Comparison of ENCODE assay signal across 8 cellular contexts in the genomic region with DNA sequence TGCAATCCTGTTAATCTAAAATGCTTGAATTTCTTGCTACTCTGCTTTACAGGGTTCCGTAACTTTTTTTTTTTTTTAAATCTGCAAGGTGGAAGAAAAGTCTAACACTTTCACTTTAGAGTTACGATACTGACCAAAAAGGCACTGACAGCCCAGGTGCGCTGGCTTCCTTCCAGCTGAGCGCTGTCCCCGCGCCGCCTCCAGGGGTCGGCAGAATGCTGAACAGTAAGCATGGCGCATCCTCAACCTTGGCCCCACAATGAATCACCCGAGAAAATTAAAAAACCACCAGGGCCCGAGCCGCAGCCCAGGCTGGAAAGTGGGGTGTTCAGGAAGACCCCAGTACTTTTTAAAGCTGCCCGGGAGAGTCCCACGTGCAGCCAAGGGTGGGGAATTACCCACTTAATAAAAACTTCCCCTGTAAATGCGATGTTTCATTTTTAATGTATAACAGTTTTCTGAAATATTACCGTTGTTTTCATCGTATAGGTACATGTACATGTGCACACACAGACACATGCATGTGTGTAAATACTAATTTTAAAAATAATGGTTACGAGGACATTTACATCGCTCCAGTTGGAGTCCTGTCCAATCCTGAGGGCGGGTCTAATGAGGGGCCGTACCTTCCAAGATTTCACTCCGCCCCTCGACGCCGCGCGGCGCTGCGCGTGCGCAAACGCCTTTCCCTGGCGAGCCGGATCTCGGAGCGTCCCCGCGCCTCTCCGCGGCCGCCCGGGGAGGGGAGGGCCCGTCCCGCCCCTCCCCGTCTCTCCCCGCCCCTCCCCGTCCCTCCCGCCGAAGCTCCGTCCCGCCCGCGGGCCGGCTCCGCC. TPM values are rescaled to one million over a fixed set of nuclear protein-coding genes. Genes with fewer than 3 reads are reported as not detected.
DNase-seq lines count a peak whose midpoint lies in the region; ATAC-seq, FAIRE-seq and TF ChIP-seq lines count a peak whose summit lies in the region.

No MANE protein-coding gene starts in this region.

- peaks cover 15 to 27% (median 27%) of the 10 kb centered on the region in 3 donors for H3K4me1 Mint-ChIP-seq in T-cell

- H3K4me3 Mint-ChIP-seq in T-cell: peak overlapping the region; percentile 93 to 95 (median 94)

- no peaks in the 10 kb centered on the region for H3K36me3 Mint-ChIP-seq in T-cell

- H3K27ac Mint-ChIP-seq in T-cell: peak overlapping the region; percentile 94

- DNase-seq in GM12891 (ENCODE audit: insufficient read length, low spot score): peak; percentile 84
- DNase-seq in NCI-H1436 (lab: John Stamatoyannopoulos, UW): peak; percentile 89
- peak; percentile 86 to 96 (median 92) for DNase-seq in T-cell
- DNase-seq in amniotic epithelial cell (ENCODE audit: low read depth): peak; percentile 88
- DNase-seq in left cardiac atrium: peak; percentile 92
- DNase-seq in posterior vena cava (ENCODE audit: low spot score): peak; percentile 98
- peak; percentile 92 to 100 for DNase-seq in upper lobe of left lung

- WGBS in upper lobe of left lung, 2 donors: 0 to 1% methylated on average over 23 to 44 of the region's 55 CpGs

- H3K36me3 ChIP-seq in upper lobe of left lung: no peaks in the 10 kb centered on the region

- TF ChIP-seq POLR2A in GM12891 (IDR thresholded peaks at IDR 0.05; ENCODE audit: low read depth, low read length) (no peak), upper lobe of left lung (IDR thresholded peaks at IDR 0.05) (no peak)

- peak overlapping the region; percentile 94 to 97 (median 95) for H3K27ac ChIP-seq in upper lobe of left lung

- H3K27me3 ChIP-seq in upper lobe of left lung: no peaks in the 10 kb centered on the region

- H3K27me3 Mint-ChIP-seq in T-cell: no peaks in the 10 kb centered on the region

- peak; percentile 40 to 67 (median 54) for TF ChIP-seq CTCF in upper lobe of left lung (IDR thresholded peaks at IDR 0.05)

- POLR2A ChIA-PET in T-cell (lab: Charles Lee): interaction anchor here (0.5 to 1.1 kb wide), 10 partner anchors 10 to 514 kb away, joined by 3 to 8 read pairs (median 4); a partner anchor contains a TSS

- ATAC-seq in HG02870 (IDR thresholded peaks at IDR 0.05; ENCODE audit: unreplicated experiment) (peak; percentile 74), T-cell (replicated peaks in 1 of 4) (peak; percentile 87 to 91 (median 88)), left cardiac atrium (peak; percentile 96 to 97), upper lobe of left lung (ENCODE audit: low FRiP score in 2 of 2) (peak; percentile 97 to 98)

- peaks cover 9 to 22% (median 16%) of the 10 kb centered on the region in 4 donors for H3K4me1 ChIP-seq in upper lobe of left lung

- peak; percentile 94 for FAIRE-seq in GM12891 (lab: Jason Lieb, UNC)

- H3K9me3 Mint-ChIP-seq in T-cell: no peaks in the 10 kb centered on the region

- H3K4me3 ChIP-seq in upper lobe of left lung: peak overlapping the region; percentile 83 to 99 (median 98)

- no peak for TF ChIP-seq EP300 in upper lobe of left lung (IDR thresholded peaks at IDR 0.05)

- intact Hi-C loops in left cardiac atrium (cut with DNase I): loop anchor here in 1 of 2 donors (1.0 kb wide), 1 partner anchor 18 kb away; no protein-coding TSS in a partner anchor
- intact Hi-C loops in posterior vena cava (cut with DNase I): no loop called here

- CTCF ChIA-PET in T-cell (lab: Charles Lee): interaction anchor here (0.6 to 1.4 kb wide), 10 partner anchors 20 to 1851 kb away, joined by 3 to 16 read pairs (median 4); a partner anchor contains a TSS

- H3K9me3 ChIP-seq in upper lobe of left lung: no peaks in the 10 kb centered on the region

TF ChIP-seq in GM12891, 5 proteins besides CTCF, POLR2A, EP300 and RAD21:
- TF ChIP-seq TAF1 (IDR thresholded peaks at IDR 0.05; ENCODE audit: low read depth, low read length) (0 out of 2 replicates have a peak, but pooled peaks have one; percentile 19), PAX5 (IDR thresholded peaks at IDR 0.05; ENCODE audit: insufficient read depth, low read length, severe bottlenecking) (no peak), SPI1 (IDR thresholded peaks at IDR 0.05; ENCODE audit: low read depth, low read length) (no peak), POLR2AphosphoS5 (IDR thresholded peaks at IDR 0.05; ENCODE audit: low read depth, low read length) (peak; percentile 63; the same call in 1 of the 2 replicates), POU2F2 (IDR thresholded peaks at IDR 0.05; ENCODE audit: low read depth, low read length) (peak; percentile 15; the same call in 1 of the 2 replicates)

RNA-seq across cellular contexts. Expression of a gene that starts 0.4 kb away (rescaled TPM):
- polyA plus RNA-seq in GM12891 (2012; ENCODE audit: low read depth, missing spikeins): 20.1 TPM
- total RNA-seq in T-cell (10 to 100 TPM; 15.4 to 24.5 (median 15.7) TPM), left cardiac atrium (10 to 100 TPM; 46.0 to 59.4 TPM), posterior vena cava (10 to 100 TPM; 62.4 to 63.3 TPM), upper lobe of left lung (10 to 100 TPM; 13.6 to 42.4 (median 37.7) TPM)

RNA-seq across cellular contexts. Expression of a gene that starts 19.9 kb away (rescaled TPM):
- 8.5 TPM for polyA plus RNA-seq in GM12891 (2012; ENCODE audit: low read depth, missing spikeins)
- total RNA-seq in T-cell (10 to 100 TPM; 25.2 to 32.1 (median 26.6) TPM), left cardiac atrium (10 to 100 TPM; 18.1 to 23.3 TPM), posterior vena cava (10 to 100 TPM; 25.1 to 26.2 TPM), upper lobe of left lung (10 to 100 TPM; 15.1 to 50.6 (median 21.8) TPM)

Comparison
In these comparisons a context has a peak if more than half of its experiments do, and no peak if none do; other contexts are left out.
1. Peak in every context shown above with its lines: DNase-seq, ATAC-seq, H3K4me3 ChIP-seq and H3K27ac ChIP-seq.